In genomic region chr14:55585854-55586253, GRCh38 we compare ENCODE assay signal across 15 cellular contexts. TPM values are rescaled to one million over a fixed set of nuclear protein-coding genes. Genes with fewer than 3 reads are reported as not detected.
DNase-seq lines count a peak whose midpoint lies in the region; ATAC-seq and TF ChIP-seq lines count a peak whose summit lies in the region.
"Had no signal": no experiment of that assay in that cellular context is flagged by ENCODE, and none has a peak within 500 bp of the region (broad histone marks: within the 10 kb centered on the region; RNA-seq: fewer than 3 reads in every experiment).

No MANE protein-coding gene starts in this region.

- H2BK12ac ChIP-seq in trophoblast cell (ENCODE audit: low read length): no peak overlapping the region

- no peak for TF ChIP-seq CTCF in epithelial cell of esophagus (IDR thresholded peaks at IDR 0.05; ENCODE audit: insufficient read depth, low read depth, low read length, missing control alignments)

- H4K91ac ChIP-seq in trophoblast cell (ENCODE audit: low read depth, low read length): no peak overlapping the region

- H3K27me3 ChIP-seq in trophoblast cell (ENCODE audit: insufficient read depth, low read length): no peaks in the 10 kb centered on the region

- no peaks in the 10 kb centered on the region for H3K9me3 ChIP-seq in trophoblast cell (ENCODE audit: insufficient read depth, low read depth, low read length)
- H3K9me3 ChIP-seq: mucosa of descending colon had no signal

- no peak overlapping the region for H4K8ac ChIP-seq in trophoblast cell (ENCODE audit: low read depth, low read length)

- H3K4me2 ChIP-seq in trophoblast cell (ENCODE audit: low read length): no peak overlapping the region

- DNase-seq in DMS 273 (lab: John Stamatoyannopoulos, UW; ENCODE audit: unreplicated experiment) (peak; percentile 52), NCI-H69 (lab: John Stamatoyannopoulos, UW) (peak; percentile 81), epithelial cell of esophagus (ENCODE audit: low read depth) (peak; percentile 35), trophoblast cell (peak in 1 of 2 donors; percentile 35), superior temporal gyrus (ENCODE audit: extremely low spot score) (no peak), left lobe of liver (ENCODE audit: low spot score) (no peak), NCI-H1105 (lab: John Stamatoyannopoulos, UW) (no peak)
- DNase-seq: activated CD4-positive, CD25-positive, alpha-beta regulatory T cell; activated T-cell treated with anti-CD3 and anti-CD28 coated beads, Interleukin-2, amount 50 U/mL, for 24 hours; anterior cingulate cortex; mucosa of descending colon; NCI-H1092; NCI-H748 treated with DMSO at 0.1 percent for 48 hours; SHP77 had no signal

- no peak overlapping the region for H3K23ac ChIP-seq in trophoblast cell (ENCODE audit: low read length)

- H2BK120ac ChIP-seq in trophoblast cell (ENCODE audit: insufficient read depth, low read length, poor library complexity): no peak overlapping the region

- no peak overlapping the region for H4K12ac ChIP-seq in trophoblast cell (ENCODE audit: low read depth, low read length)

- peaks cover 3% of the 10 kb centered on the region for H3K79me1 ChIP-seq in trophoblast cell (ENCODE audit: low read length)

- no peak overlapping the region for H2AFZ ChIP-seq in trophoblast cell (ENCODE audit: insufficient read depth, low read length, poor library complexity)

- H3K36me3 ChIP-seq in trophoblast cell (ENCODE audit: control insufficient read depth in 1 of 2, insufficient read depth in 2 of 2, low read length in 2 of 2): no peaks in the 10 kb centered on the region

- peaks cover 14% of the 10 kb centered on the region for H3K79me2 ChIP-seq in trophoblast cell (ENCODE audit: control insufficient read depth, insufficient read depth, low read length, poor library complexity)

- no peak overlapping the region for H2BK5ac ChIP-seq in trophoblast cell (ENCODE audit: low read depth, low read length, poor library complexity)

- H3K4me3 ChIP-seq in epithelial cell of esophagus (ENCODE audit: low read length) (no peak overlapping the region), trophoblast cell (ENCODE audit: low read depth, low read length) (no peak overlapping the region)
- H3K4me3 ChIP-seq: mucosa of descending colon had no signal

- H3K14ac ChIP-seq in trophoblast cell (ENCODE audit: low read length): no peak overlapping the region

- H3K4ac ChIP-seq in trophoblast cell (ENCODE audit: low read depth, low read length): peak overlapping the region; percentile 83

- no peak for ATAC-seq in left lobe of liver
- no peak for ATAC-seq in GM19395 (IDR thresholded peaks at IDR 0.05; ENCODE audit: unreplicated experiment)
- ATAC-seq: mucosa of descending colon had no signal

- no CpG with 5 or more reads among the region's 2 CpGs for WGBS in trophoblast cell (ENCODE audit: extremely low coverage, insufficient coverage, insufficient read length)

- no peak overlapping the region for H3K27ac ChIP-seq in trophoblast cell (ENCODE audit: low read depth, low read length)

- no peak overlapping the region for H3K18ac ChIP-seq in trophoblast cell (ENCODE audit: low read length)

- H3K4me1 ChIP-seq in trophoblast cell (ENCODE audit: control insufficient read depth in 1 of 2, insufficient read depth in 2 of 2, low read length in 2 of 2): peaks cover 4 to 8% of the 10 kb centered on the region in 2 experiments

- no peak overlapping the region for H3K9ac ChIP-seq in trophoblast cell (ENCODE audit: low read length)

- no peak overlapping the region for H2AK5ac ChIP-seq in trophoblast cell (ENCODE audit: low read length)

RNA-seq across cellular contexts. Expression of gene KTN1, which starts 5.8 kb away (rescaled TPM):
- polyA plus RNA-seq in trophoblast cell (2013): 222 and 228 TPM in 2 replicates
- 53.1 TPM for total RNA-seq in left lobe of liver

Comparison
In these comparisons a context has a peak if more than half of its experiments do, and no peak if none do; other contexts are left out.
1. DNase-seq: peak in DMS 273 (single experiment), NCI-H69 (single experiment) and epithelial cell of esophagus (single experiment); none in superior temporal gyrus (single experiment), left lobe of liver (single experiment) and NCI-H1105 (single experiment).